In the genomic region with DNA sequence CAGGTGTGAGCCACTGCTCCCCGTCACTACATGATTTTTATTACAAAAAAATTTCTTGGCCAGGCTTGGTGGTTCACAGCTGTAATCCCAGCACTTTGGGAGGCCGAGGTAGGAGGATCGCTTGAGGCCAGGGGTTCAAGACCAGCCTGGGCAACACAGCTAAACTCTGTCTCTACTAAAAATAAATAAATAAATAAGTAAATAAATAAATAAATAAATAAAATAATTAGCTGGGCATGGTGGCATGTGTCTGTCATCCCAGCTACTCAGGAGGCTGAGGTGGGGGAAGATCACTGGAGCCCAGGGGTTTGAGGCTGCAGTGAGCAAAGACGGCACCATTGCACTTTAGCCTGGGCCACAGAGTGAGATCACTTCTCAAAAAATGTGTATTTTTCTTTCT, we compare ENCODE assay signal across 1 cellular context. TPM values are rescaled to one million over a fixed set of nuclear protein-coding genes. Genes with fewer than 3 reads are reported as not detected.
"Had no signal": no experiment of that assay in that cellular context is flagged by ENCODE, and none has a peak within 500 bp of the region (broad histone marks: within the 10 kb centered on the region; RNA-seq: fewer than 3 reads in every experiment).

No MANE protein-coding gene starts in this region.

RNA-seq across cellular contexts. Expression of gene MYL10, which starts 10.0 kb away (rescaled TPM):
- polyA plus RNA-seq: GM23248 had no signal
